In the genomic region with DNA sequence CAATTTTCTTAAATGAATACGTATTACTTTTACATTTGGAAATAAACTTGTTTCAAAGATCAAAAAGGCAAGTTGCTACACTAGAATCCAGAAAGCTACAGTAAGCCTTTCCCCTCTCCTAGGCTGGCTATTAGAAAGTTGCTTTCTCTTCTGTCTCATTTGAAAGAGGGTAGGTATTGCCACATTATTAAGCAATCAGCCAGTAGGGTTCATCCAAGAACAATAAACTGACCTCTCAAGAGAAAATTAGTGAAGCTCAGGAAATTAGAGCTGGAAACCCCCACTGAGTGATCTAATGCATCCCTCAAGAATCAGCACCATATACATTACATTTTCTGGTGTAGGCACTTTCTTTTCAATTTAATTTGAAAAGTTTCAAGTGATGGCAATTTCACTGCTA, we compare ENCODE assay signal across 23 cellular contexts. TPM values are rescaled to one million over a fixed set of nuclear protein-coding genes. Genes with fewer than 3 reads are reported as not detected.
A peak's percentile ranks its signal among the peaks of the same experiment; 100 is the strongest.
DNase-seq lines count a peak whose midpoint lies in the region; ATAC-seq and TF ChIP-seq lines count a peak whose summit lies in the region.
"Had no signal": no experiment of that assay in that cellular context is flagged by ENCODE, and none has a peak within 500 bp of the region (broad histone marks: within the 10 kb centered on the region; RNA-seq: fewer than 3 reads in every experiment).

No MANE protein-coding gene starts in this region.

- peaks cover 62% of the 10 kb centered on the region for H3K27me3 ChIP-seq in left ventricle myocardium inferior (ENCODE audit: low read depth)
- H3K27me3 ChIP-seq in adipocyte (replicated peaks; ENCODE audit: control insufficient read depth, insufficient read depth, low read length): peaks cover 29% of the 10 kb centered on the region
- H3K27me3 ChIP-seq in aorta (ENCODE audit: control insufficient read depth in 1 of 2, insufficient read depth in 2 of 2, low read length in 1 of 2): no peaks in the 10 kb centered on the region

- peaks cover 12% of the 10 kb centered on the region for H3K4me1 ChIP-seq in left ventricle myocardium inferior
- H3K4me1 ChIP-seq in adipocyte (ENCODE audit: control insufficient read depth, insufficient read depth, low read length): peaks cover 15% of the 10 kb centered on the region
- no peaks in the 10 kb centered on the region for H3K4me1 ChIP-seq in aorta (ENCODE audit: control insufficient read depth in 1 of 2, insufficient read depth in 2 of 2, low read length in 2 of 2)

- H3K27ac ChIP-seq in left ventricle myocardium inferior (replicated peaks) (no peak overlapping the region), aorta (ENCODE audit: low read depth in 1 of 2, low read length in 2 of 2) (no peak overlapping the region)
- H3K27ac ChIP-seq: parathyroid adenoma, SK-N-MC had no signal

- H3K9me3 ChIP-seq in left ventricle myocardium inferior (replicated peaks): no peaks in the 10 kb centered on the region
- no peaks in the 10 kb centered on the region for H3K9me3 ChIP-seq in adipocyte (ENCODE audit: control insufficient read depth, low read length)
- peaks cover 2% of the 10 kb centered on the region for H3K9me3 ChIP-seq in aorta (ENCODE audit: control insufficient read depth, low read length)

- DNase-seq in left ventricle myocardium superior (no peak), left ventricle myocardium inferior (no peak), adipocyte (ENCODE audit: low read depth) (peak; percentile 18), fibroblast of villous mesenchyme (ENCODE audit: low read depth) (peak; percentile 5), aorta (no peak), SW 1271 (lab: John Stamatoyannopoulos, UW) (no peak), mucosa of gallbladder (ENCODE audit: low spot score) (no peak)
- DNase-seq: activated CD4-positive, alpha-beta memory T cell treated with anti-CD3 and anti-CD28 coated beads for 36 hours; activated T-cell treated with anti-CD3 and anti-CD28 coated beads, Interleukin-2, amount 50 U/mL, for 72 hours; GF-D8; HFFc6; KG1; naive thymus-derived CD4-positive, alpha-beta T cell; NCI-H146; NCI-H446 treated with DMSO at 0.1 percent for 48 hours; stimulated activated CD4-positive, alpha-beta T cell treated with anti-CD3 and anti-CD28 coated beads, Interleukin-12 subunit alpha, Interleukin-12 subunit beta, amount 100 ng/mL, for 4 hours; stimulated activated naive CD4-positive, alpha-beta T cell treated with Interleukin-2 at 50 U/mL for 16 hours had no signal

- TF ChIP-seq CTCF in left ventricle myocardium inferior (IDR thresholded peaks at IDR 0.05; ENCODE audit: borderline replicate concordance) (no peak), fibroblast of villous mesenchyme (IDR thresholded peaks at IDR 0.05; ENCODE audit: insufficient read depth, low read depth, low read length) (no peak)

- 76 to 79% methylated on average over 1 of the region's 1 CpG for WGBS in aorta, 2 donors

- intact Hi-C loops in left ventricle myocardium superior (cut with micrococcal nuclease): no loop called here
- intact Hi-C loops in left ventricle myocardium inferior (cut with micrococcal nuclease): no loop called here
- intact Hi-C loops in aorta (cut with DNase I): no loop called here

- H3K36me3 ChIP-seq in left ventricle myocardium inferior (no peaks in the 10 kb centered on the region), adipocyte (ENCODE audit: control insufficient read depth, insufficient read depth, low read length, severe bottlenecking) (no peaks in the 10 kb centered on the region), aorta (ENCODE audit: control insufficient read depth in 1 of 2, insufficient read depth in 2 of 2, low read length in 1 of 2) (no peaks in the 10 kb centered on the region)

- H3K4me3 ChIP-seq in left ventricle myocardium inferior (no peak overlapping the region), adipocyte (ENCODE audit: low read length) (no peak overlapping the region), fibroblast of villous mesenchyme (ENCODE audit: low read depth, low read length) (no peak overlapping the region), aorta (ENCODE audit: low read length in 2 of 2) (no peak overlapping the region)
- H3K4me3 ChIP-seq: SK-N-MC had no signal

- peak; percentile 48 for ATAC-seq in left ventricle myocardium superior
- peak; percentile 66 for ATAC-seq in aorta (ENCODE audit: low FRiP score)
- ATAC-seq in GM18511 (IDR thresholded peaks at IDR 0.05; ENCODE audit: unreplicated experiment): no peak
- ATAC-seq: activated T-cell treated with anti-CD3 and anti-CD28 coated beads, Interleukin-2, amount 50 U/mL, for 72 hours; naive thymus-derived CD4-positive, alpha-beta T cell had no signal

- H3K9ac ChIP-seq in adipocyte (ENCODE audit: low read length): no peak overlapping the region
- H3K9ac ChIP-seq: parathyroid adenoma had no signal

RNA-seq across cellular contexts. Expression of a gene that starts 4.5 kb away (rescaled TPM):
- 0.25 TPM for total RNA-seq in left ventricle myocardium superior
- total RNA-seq in left ventricle myocardium inferior: 0.11 TPM
- total RNA-seq in fibroblast of villous mesenchyme: not detected in 2 replicates
- 1 to 10 TPM; 1.0 to 2.5 TPM for total RNA-seq in aorta
- polyA plus RNA-seq in aorta: not detected
- total RNA-seq in mucosa of gallbladder: 0.55 TPM
- total RNA-seq: activated CD4-positive, alpha-beta memory T cell treated with anti-CD3 and anti-CD28 coated beads for 36 hours; activated T-cell treated with anti-CD3 and anti-CD28 coated beads, Interleukin-2, amount 50 U/mL, for 72 hours; chondrocyte; HFFc6; naive thymus-derived CD4-positive, alpha-beta T cell; OCI-LY7 had no signal
- polyA plus RNA-seq: AG04450; naive thymus-derived CD4-positive, alpha-beta T cell had no signal

Comparison
In these comparisons a context has a peak if more than half of its experiments do, and no peak if none do; other contexts are left out.
1. DNase-seq: peak in adipocyte (single experiment) and fibroblast of villous mesenchyme (single experiment); none in left ventricle myocardium superior (single experiment), left ventricle myocardium inferior (single experiment), aorta (0 of 2), SW 1271 (0 of 2) and mucosa of gallbladder (single experiment).